22 cellular contexts compared by ENCODE assay signal in the genomic region with DNA sequence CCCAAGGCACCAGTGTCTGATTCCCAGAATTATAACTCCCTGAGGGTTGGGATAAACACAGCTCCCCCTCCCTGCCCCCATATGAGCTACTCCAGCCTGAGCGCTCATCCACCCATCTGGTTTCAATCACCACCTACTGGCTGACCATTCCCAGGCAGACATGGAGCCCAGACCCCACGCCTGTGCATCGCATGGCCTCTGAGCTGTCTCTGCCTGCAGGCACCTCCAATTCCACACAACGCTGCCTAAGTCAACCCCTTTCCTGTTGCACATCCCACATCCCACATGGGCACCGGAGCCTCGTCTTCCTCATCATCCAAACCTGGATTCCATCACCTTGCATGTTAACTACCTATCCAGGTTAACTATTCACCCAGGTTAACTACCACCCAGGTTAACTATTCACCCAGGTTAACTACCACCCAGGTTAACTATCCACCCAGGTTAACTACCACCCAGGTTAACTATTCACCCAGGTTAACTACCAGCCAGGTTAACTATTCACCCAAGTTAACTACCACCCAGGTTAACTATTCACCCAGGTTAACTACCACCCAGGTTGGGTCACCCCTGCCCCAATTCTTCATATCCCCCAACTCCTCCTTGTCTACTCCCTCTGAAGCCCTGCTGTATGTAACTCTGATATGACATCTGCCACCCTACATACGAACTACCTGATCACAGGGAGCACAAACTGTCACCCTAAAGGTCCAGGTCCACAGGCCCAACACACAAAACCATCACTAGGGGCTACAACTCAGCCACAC. TPM values are rescaled to one million over a fixed set of nuclear protein-coding genes. Genes with fewer than 3 reads are reported as not detected.
DNase-seq lines count a peak whose midpoint lies in the region; ATAC-seq, FAIRE-seq and TF ChIP-seq lines count a peak whose summit lies in the region.
"Had no signal": no experiment of that assay in that cellular context is flagged by ENCODE, and none has a peak within 500 bp of the region (broad histone marks: within the 10 kb centered on the region; RNA-seq: fewer than 3 reads in every experiment).

No MANE protein-coding gene starts in this region.

- H3K36me3 ChIP-seq in BE2C (no peaks in the 10 kb centered on the region), WERI-Rb-1 (no peaks in the 10 kb centered on the region), lung (ENCODE audit: control insufficient read depth in 2 of 2, insufficient read depth in 2 of 2, low read length in 2 of 2) (no peaks in the 10 kb centered on the region), thyroid gland (no peaks in the 10 kb centered on the region)

- ATAC-seq in lung (ENCODE audit: insufficient read depth, low FRiP score), result no peak
- no peak for ATAC-seq in GM21360 (IDR thresholded peaks at IDR 0.05; ENCODE audit: unreplicated experiment)
- ATAC-seq in HG02885 (IDR thresholded peaks at IDR 0.05; ENCODE audit: poor library complexity, unreplicated experiment), result no peak
- ATAC-seq: PC-3 had no signal

- WGBS in lung, 2 donors, result 84 to 89% methylated on average over 7 of the region's 7 CpGs
- 84% methylated on average over 7 of the region's 7 CpGs for WGBS in thyroid gland, 2 donors

- DNase-seq in BE2C (peak; percentile 23), HTR-8/SVneo (ENCODE audit: insufficient read length, low spot score) (no peak), WERI-Rb-1 (peak; percentile 43), lung (ENCODE audit: low spot score) (peak; percentile 10), thyroid gland (no peak), OCI-M1 (lab: John Stamatoyannopoulos, UW) (no peak)
- DNase-seq: CD4-positive, CD25-positive, alpha-beta regulatory T cell; DMS79 treated with DMSO at 0.1 percent for 48 hours; GF-D8; IMR-90; NCI-H1930; NCI-H2171 treated with DMSO at 0.1 percent for 48 hours; NCI-H510A treated with DMSO at 0.1 percent for 48 hours; NK-92 treated with Interleukin-12 subunit alpha and Interleukin-12 subunit beta, amount 100 ng/mL, for 24 hours; PC-3 had no signal

- H3K4me3 ChIP-seq in BE2C (ENCODE audit: low read depth, low read length) (no peak overlapping the region), WERI-Rb-1 (ENCODE audit: low read depth, low read length) (no peak overlapping the region), lung (no peak overlapping the region), thyroid gland (replicated peaks in 1 of 3) (no peak overlapping the region)
- H3K4me3 ChIP-seq: SK-N-MC had no signal

- H3K27ac ChIP-seq in WERI-Rb-1 (no peak overlapping the region), lung (ENCODE audit: low read depth in 1 of 2, low read length in 1 of 2) (no peak overlapping the region), thyroid gland (no peak overlapping the region)
- H3K27ac ChIP-seq: SK-N-MC had no signal

- H3K9me3 ChIP-seq in BE2C (no peaks in the 10 kb centered on the region), WERI-Rb-1 (ENCODE audit: severe bottlenecking) (peaks cover 11% of the 10 kb centered on the region), lung (ENCODE audit: control insufficient read depth in 2 of 2, insufficient read depth in 1 of 2, low read length in 1 of 2) (peaks cover 0 to 5% of the 10 kb centered on the region in 2 donors), thyroid gland (no peaks in the 10 kb centered on the region)

- TF ChIP-seq CTCF in BE2C (IDR thresholded peaks at IDR 0.05; ENCODE audit: low read depth, low read length) (no peak), WERI-Rb-1 (IDR thresholded peaks at IDR 0.05; ENCODE audit: low read depth, low read length) (peak; percentile 6; the same call in 1 of the 2 replicates), lung (IDR thresholded peaks at IDR 0.05; ENCODE audit: control extremely low read depth, extremely low read depth) (no peak), thyroid gland (IDR thresholded peaks at IDR 0.05) (no peak)

- no peak for TF ChIP-seq POLR2A in thyroid gland (IDR thresholded peaks at IDR 0.05)

- intact Hi-C loops in thyroid gland (cut with DNase I), result no loop called here

- H3K27me3 ChIP-seq in BE2C (no peaks in the 10 kb centered on the region), WERI-Rb-1 (ENCODE audit: insufficient read depth, low read depth, severe bottlenecking) (peaks cover 14% of the 10 kb centered on the region), lung (ENCODE audit: control insufficient read depth, insufficient read depth) (peaks cover 5% of the 10 kb centered on the region), thyroid gland (no peaks in the 10 kb centered on the region)

- H3K4me1 ChIP-seq in BE2C, result no peaks in the 10 kb centered on the region
- peaks cover 0 to 2% of the 10 kb centered on the region in 2 donors for H3K4me1 ChIP-seq in lung (ENCODE audit: control insufficient read depth in 2 of 2, insufficient read depth in 2 of 2, low read length in 2 of 2)
- H3K4me1 ChIP-seq in thyroid gland, result no peaks in the 10 kb centered on the region

- FAIRE-seq in HTR-8/SVneo (lab: Jason Lieb, UNC), result peak; percentile 67

RNA-seq across cellular contexts. Expression of a gene that starts 47.8 kb away (rescaled TPM):
- not detected for polyA plus RNA-seq in BE2C (2012; ENCODE audit: insufficient read depth, insufficient read length, low read depth)
- not detected for total RNA-seq in lung
- not detected for polyA plus RNA-seq in lung
- total RNA-seq in thyroid gland, result not detected
- total RNA-seq: A172; CD4-positive, CD25-positive, alpha-beta regulatory T cell; H4; IMR-90; LHCN-M2; PC-3; T-helper 1 cell treated with Interleukin-12 subunit alpha and Interleukin-12 subunit beta and Interleukin-4 antibody, amounts not matched to agents 30 ng/mL and 1 ng/mL, for 36 hours had no signal
- polyA plus RNA-seq: CD4-positive, CD25-positive, alpha-beta regulatory T cell; IMR-90 had no signal

Comparison
In these comparisons a context has a peak if more than half of its experiments do, and no peak if none do; other contexts are left out.
1. DNase-seq: peak in BE2C (single experiment), WERI-Rb-1 (single experiment) and lung (single experiment); none in HTR-8/SVneo (single experiment), thyroid gland (0 of 2) and OCI-M1 (single experiment).